ENCODE assay signal across 8 cellular contexts in genomic region chrX:1591863-1592127, GRCh38. TPM values are rescaled to one million over a fixed set of nuclear protein-coding genes. Genes with fewer than 3 reads are reported as not detected.
A peak's percentile ranks its signal among the peaks of the same experiment; 100 is the strongest.
DNase-seq lines count a peak whose midpoint lies in the region; ATAC-seq and TF ChIP-seq lines count a peak whose summit lies in the region.

No MANE protein-coding gene starts in this region.

- no peaks in the 10 kb centered on the region for H3K9me3 Mint-ChIP-seq in effector memory CD8-positive, alpha-beta T cell
- no peaks in the 10 kb centered on the region for H3K9me3 Mint-ChIP-seq in nephron

- no peaks in the 10 kb centered on the region for H3K27me3 ChIP-seq in BLaER1

- H3K36me3 Mint-ChIP-seq in effector memory CD8-positive, alpha-beta T cell (ENCODE audit: insufficient read depth) = peaks cover 46% of the 10 kb centered on the region
- peaks cover 35% of the 10 kb centered on the region for H3K36me3 Mint-ChIP-seq in nephron (ENCODE audit: low read depth)

- H3K4me1 ChIP-seq in BLaER1 = peaks cover 34% of the 10 kb centered on the region

- H3K4me2 ChIP-seq in BLaER1 = peak overlapping the region; percentile 97

- peaks cover 20 to 40% of the 10 kb centered on the region in 2 donors for H3K4me1 Mint-ChIP-seq in effector memory CD8-positive, alpha-beta T cell (ENCODE audit: low read depth in 2 of 2)
- peaks cover 14% of the 10 kb centered on the region for H3K4me1 Mint-ChIP-seq in nephron

- H3K27me3 Mint-ChIP-seq in effector memory CD8-positive, alpha-beta T cell = no peaks in the 10 kb centered on the region
- no peaks in the 10 kb centered on the region for H3K27me3 Mint-ChIP-seq in nephron (ENCODE audit: low read depth)

- H3K27ac Mint-ChIP-seq in effector memory CD8-positive, alpha-beta T cell = peak overlapping the region; percentile 92 to 98
- peak overlapping the region; percentile 88 to 92 (median 90) for H3K27ac Mint-ChIP-seq in nephron

- H3K36me3 ChIP-seq in BLaER1 = peaks cover 33% of the 10 kb centered on the region

- intact Hi-C loops in posterior vena cava (cut with DNase I) = loop anchor here in 1 of 2 donors (5.0 to 10.0 kb wide), 2 partner anchors 137 to 906 kb away; partner anchors contain the start of gene ASMTL

- peak overlapping the region; percentile 94 for H3K9ac ChIP-seq in BLaER1

- ATAC-seq in effector memory CD8-positive, alpha-beta T cell (replicated peaks) = no peak
- ATAC-seq in GM21423 (IDR thresholded peaks at IDR 0.05; ENCODE audit: unreplicated experiment) = no peak

- DNase-seq in LNCaP clone FGC (ENCODE audit: low read depth) (no peak), NCI-H82 treated with DMSO at 0.1 percent for 48 hours (lab: John Stamatoyannopoulos, UW; ENCODE audit: unreplicated experiment) (no peak), posterior vena cava (ENCODE audit: low spot score) (no peak), SHP77 treated with DMSO at 0.1 percent for 48 hours (lab: John Stamatoyannopoulos, UW) (no peak)
- DNase-seq in effector memory CD8-positive, alpha-beta T cell = no peak

- no peaks in the 10 kb centered on the region for H3K9me3 ChIP-seq in BLaER1

- TF ChIP-seq CTCF in LNCaP clone FGC (IDR thresholded peaks at IDR 0.05; ENCODE audit: control insufficient read depth, extremely low read depth, insufficient read depth) (no peak), nephron (IDR thresholded peaks at IDR 0.05; ENCODE audit: unreplicated experiment in 3 of 3) (no peak)

- peak overlapping the region; percentile 88 for H3K4me3 ChIP-seq in BLaER1
- peak overlapping the region; percentile 98 for H3K4me3 ChIP-seq in LNCaP clone FGC (ENCODE audit: low read depth, low read length)

- H3K4me3 Mint-ChIP-seq in effector memory CD8-positive, alpha-beta T cell = peak overlapping the region; percentile 88 to 98
- peak overlapping the region; percentile 93 to 97 (median 95) for H3K4me3 Mint-ChIP-seq in nephron

- peaks cover 45% of the 10 kb centered on the region for H4K20me1 ChIP-seq in BLaER1

- H3K27ac ChIP-seq in BLaER1 = peak overlapping the region; percentile 86

RNA-seq across cellular contexts. Expression of gene AKAP17A, which starts 0.4 kb away (rescaled TPM):
- 10 to 100 TPM; 20.8 to 23.0 TPM for total RNA-seq in posterior vena cava

RNA-seq across cellular contexts. Expression of gene ASMT, which starts 23.1 kb away (rescaled TPM):
- total RNA-seq in posterior vena cava = under 1 TPM; 0.33 to 0.97 TPM

RNA-seq across cellular contexts. Expression of gene P2RY8, which starts 54.8 kb away (rescaled TPM):
- total RNA-seq in posterior vena cava = 1 to 10 TPM; 1.4 to 2.8 TPM
